In the genomic region with DNA sequence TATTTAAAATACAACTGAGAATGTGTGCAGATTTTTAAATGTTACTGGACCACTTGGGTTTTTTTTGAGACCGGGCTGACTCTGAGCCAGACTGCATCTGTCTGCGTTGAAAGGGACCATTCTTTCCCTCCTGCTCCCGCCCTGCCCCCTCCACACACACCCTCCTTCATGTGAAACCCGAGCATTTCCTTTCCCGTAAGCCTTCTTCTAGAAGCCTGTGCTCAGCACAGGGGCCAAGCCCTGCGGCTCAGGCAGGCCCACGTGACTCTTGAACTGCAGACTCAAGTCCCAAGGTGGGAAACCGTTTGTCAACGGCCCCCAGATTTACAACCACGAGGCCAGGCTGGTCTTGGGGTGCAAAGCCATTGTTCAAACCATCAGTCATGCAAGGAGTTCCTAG, we compare ENCODE assay signal across 10 cellular contexts.
DNase-seq lines count a peak whose midpoint lies in the region; ATAC-seq and TF ChIP-seq lines count a peak whose summit lies in the region.
"Had no signal": no experiment of that assay in that cellular context is flagged by ENCODE, and none has a peak within 500 bp of the region (broad histone marks: within the 10 kb centered on the region; RNA-seq: fewer than 3 reads in every experiment).

No MANE protein-coding gene starts in this region.

- no peaks in the 10 kb centered on the region for H3K36me3 ChIP-seq in neuron (ENCODE audit: insufficient read depth, low read length)
- H3K36me3 ChIP-seq: Peyer's patch had no signal

- peaks cover 56% of the 10 kb centered on the region for H3K4me1 Mint-ChIP-seq in T-helper 1 cell treated with Interleukin-12 subunit alpha and Interleukin-12 subunit beta and Interleukin-4 antibody, amounts not matched to agents 30 μg/mL and 1 μg/mL, for 36 hours (ENCODE audit: low read depth)

- H3K27me3 Mint-ChIP-seq in T-helper 1 cell treated with Interleukin-12 subunit alpha and Interleukin-12 subunit beta and Interleukin-4 antibody, amounts not matched to agents 30 μg/mL and 1 μg/mL, for 36 hours (ENCODE audit: low read depth): peaks cover 9% of the 10 kb centered on the region

- no peak for TF ChIP-seq CTCF in GM10266 (IDR thresholded peaks at IDR 0.05; ENCODE audit: control insufficient read depth, insufficient read depth, low read depth, missing control alignments)

- DNase-seq in DMS79 treated with DMSO at 0.1 percent for 48 hours (lab: John Stamatoyannopoulos, UW) (peak; percentile 3), DMS79 (lab: John Stamatoyannopoulos, UW) (no peak), epidermal melanocyte (ENCODE audit: insufficient read length, low spot score) (peak; percentile 81), GM10266 (ENCODE audit: extremely low spot score) (no peak)

- H3K27me3 ChIP-seq in neuron (ENCODE audit: insufficient read depth, low read length): no peaks in the 10 kb centered on the region
- H3K27me3 ChIP-seq: Peyer's patch had no signal

- ATAC-seq in GM21528 (IDR thresholded peaks at IDR 0.05; ENCODE audit: low FRiP score, unreplicated experiment): no peak
- no peak for ATAC-seq in GM19324 (IDR thresholded peaks at IDR 0.05; ENCODE audit: low FRiP score, unreplicated experiment)
- ATAC-seq: A549 had no signal

- H3K9me3 ChIP-seq in neuron (ENCODE audit: low read length): no peaks in the 10 kb centered on the region
- H3K9me3 ChIP-seq: A549, Peyer's patch had no signal

- H2AFZ ChIP-seq in neuron (ENCODE audit: low read depth, low read length): peak overlapping the region; percentile 24

- peak overlapping the region; percentile 76 for H3K27ac Mint-ChIP-seq in T-helper 1 cell treated with Interleukin-12 subunit alpha and Interleukin-12 subunit beta and Interleukin-4 antibody, amounts not matched to agents 30 μg/mL and 1 μg/mL, for 36 hours

- H3K36me3 Mint-ChIP-seq in T-helper 1 cell treated with Interleukin-12 subunit alpha and Interleukin-12 subunit beta and Interleukin-4 antibody, amounts not matched to agents 30 μg/mL and 1 μg/mL, for 36 hours (ENCODE audit: low read depth): peaks cover 3% of the 10 kb centered on the region

- peaks cover 11% of the 10 kb centered on the region for H3K4me1 ChIP-seq in neuron (ENCODE audit: insufficient read depth, low read length)
- H3K4me1 ChIP-seq: A549 had no signal

- no peaks in the 10 kb centered on the region for H3K9me3 Mint-ChIP-seq in T-helper 1 cell treated with Interleukin-12 subunit alpha and Interleukin-12 subunit beta and Interleukin-4 antibody, amounts not matched to agents 30 μg/mL and 1 μg/mL, for 36 hours

- peak overlapping the region; percentile 17 for H3K4me3 Mint-ChIP-seq in T-helper 1 cell treated with Interleukin-12 subunit alpha and Interleukin-12 subunit beta and Interleukin-4 antibody, amounts not matched to agents 30 μg/mL and 1 μg/mL, for 36 hours

- H3K4me3 ChIP-seq in neuron (ENCODE audit: low read length): no peak overlapping the region
- H3K4me3 ChIP-seq: A549, Peyer's patch had no signal

Comparison
In these comparisons a context has a peak if more than half of its experiments do, and no peak if none do; other contexts are left out.
1. DNase-seq: peak in DMS79 treated with DMSO at 0.1 percent for 48 hours (single experiment) and epidermal melanocyte (single experiment); none in DMS79 (single experiment) and GM10266 (single experiment).